In genomic region chr5:176397736-176398420, GRCh38 we compare ENCODE assay signal across 1 cellular context.
A peak's percentile ranks its signal among the peaks of the same experiment; 100 is the strongest.
TF ChIP-seq lines count a peak whose summit lies in the region.

No MANE protein-coding gene starts in this region.

TF ChIP-seq in K562, 482 proteins besides CTCF, POLR2A, EP300 and RAD21:
- TF ChIP-seq ZFP36 (IDR thresholded peaks at IDR 0.05; ENCODE audit: low read depth, low read length, partially characterized antibody) (peak; percentile 53), KDM1A (IDR thresholded peaks at IDR 0.05) (peak in 1 of 2 experiments; percentile 36; a peak in 1 of 4 replicates), PCBP1 (IDR thresholded peaks at IDR 0.05; ENCODE audit: low read depth, low read length, poor library complexity, severe bottlenecking) (no peak), ATF1 (CRISPR knock-in tag; IDR thresholded peaks at IDR 0.05) (no peak), ATF1 (tag; IDR thresholded peaks at IDR 0.05) (no peak), BCOR (IDR thresholded peaks at IDR 0.05) (peak; percentile 80), ZBTB33 (CRISPR knock-in tag; IDR thresholded peaks at IDR 0.05) (peak; percentile 59; the same call in 1 of the 2 replicates), ZBTB43 (CRISPR knock-in tag; IDR thresholded peaks at IDR 0.05) (no peak)
